1 cellular context compared by ENCODE assay signal in the genomic region with DNA sequence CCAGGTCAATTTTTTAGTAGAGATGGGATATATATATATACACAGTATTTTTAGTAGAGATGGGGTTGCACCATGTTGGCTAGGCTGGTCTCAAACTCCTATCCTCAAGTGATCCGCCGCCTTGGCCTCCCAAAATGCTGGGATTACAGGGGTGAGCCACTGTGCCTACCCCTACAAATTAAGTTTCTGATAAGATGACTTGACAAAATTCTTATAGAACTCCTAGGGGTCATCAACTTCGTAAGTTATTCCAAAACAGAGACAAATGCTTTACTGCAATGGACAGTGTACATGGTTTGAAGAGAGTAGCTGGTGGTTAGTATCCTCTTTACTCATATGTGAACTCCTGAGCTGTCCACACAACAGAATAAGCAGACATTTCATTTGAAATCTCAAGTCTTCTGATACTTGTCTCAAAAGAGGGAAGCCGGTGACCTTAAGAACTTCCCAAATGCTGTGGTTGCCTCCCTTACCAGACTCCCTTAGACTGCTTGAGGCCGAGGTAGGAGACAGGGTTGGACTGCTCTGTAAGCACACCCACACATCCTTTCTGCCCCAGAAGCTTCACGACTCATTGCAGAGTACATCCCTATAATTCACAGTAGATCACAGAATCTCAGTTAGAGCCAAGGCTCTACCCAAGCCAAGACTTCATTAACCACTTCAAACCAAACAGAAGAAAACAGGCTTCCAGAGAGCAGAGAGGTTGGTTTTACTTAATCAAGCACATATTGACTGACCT.
TF ChIP-seq lines count a peak whose summit lies in the region.

No MANE protein-coding gene starts in this region.

TF ChIP-seq in K562, 482 proteins besides CTCF, POLR2A, EP300 and RAD21 (continued from another document):
- TF ChIP-seq, protein P1, sequence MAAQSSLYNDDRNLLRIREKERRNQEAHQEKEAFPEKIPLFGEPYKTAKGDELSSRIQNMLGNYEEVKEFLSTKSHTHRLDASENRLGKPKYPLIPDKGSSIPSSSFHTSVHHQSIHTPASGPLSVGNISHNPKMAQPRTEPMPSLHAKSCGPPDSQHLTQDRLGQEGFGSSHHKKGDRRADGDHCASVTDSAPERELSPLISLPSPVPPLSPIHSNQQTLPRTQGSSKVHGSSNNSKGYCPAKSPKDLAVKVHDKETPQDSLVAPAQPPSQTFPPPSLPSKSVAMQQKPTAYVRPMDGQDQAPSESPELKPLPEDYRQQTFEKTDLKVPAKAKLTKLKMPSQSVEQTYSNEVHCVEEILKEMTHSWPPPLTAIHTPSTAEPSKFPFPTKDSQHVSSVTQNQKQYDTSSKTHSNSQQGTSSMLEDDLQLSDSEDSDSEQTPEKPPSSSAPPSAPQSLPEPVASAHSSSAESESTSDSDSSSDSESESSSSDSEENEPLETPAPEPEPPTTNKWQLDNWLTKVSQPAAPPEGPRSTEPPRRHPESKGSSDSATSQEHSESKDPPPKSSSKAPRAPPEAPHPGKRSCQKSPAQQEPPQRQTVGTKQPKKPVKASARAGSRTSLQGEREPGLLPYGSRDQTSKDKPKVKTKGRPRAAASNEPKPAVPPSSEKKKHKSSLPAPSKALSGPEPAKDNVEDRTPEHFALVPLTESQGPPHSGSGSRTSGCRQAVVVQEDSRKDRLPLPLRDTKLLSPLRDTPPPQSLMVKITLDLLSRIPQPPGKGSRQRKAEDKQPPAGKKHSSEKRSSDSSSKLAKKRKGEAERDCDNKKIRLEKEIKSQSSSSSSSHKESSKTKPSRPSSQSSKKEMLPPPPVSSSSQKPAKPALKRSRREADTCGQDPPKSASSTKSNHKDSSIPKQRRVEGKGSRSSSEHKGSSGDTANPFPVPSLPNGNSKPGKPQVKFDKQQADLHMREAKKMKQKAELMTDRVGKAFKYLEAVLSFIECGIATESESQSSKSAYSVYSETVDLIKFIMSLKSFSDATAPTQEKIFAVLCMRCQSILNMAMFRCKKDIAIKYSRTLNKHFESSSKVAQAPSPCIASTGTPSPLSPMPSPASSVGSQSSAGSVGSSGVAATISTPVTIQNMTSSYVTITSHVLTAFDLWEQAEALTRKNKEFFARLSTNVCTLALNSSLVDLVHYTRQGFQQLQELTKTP (IDR thresholded peaks at IDR 0.05; ENCODE audit: low read depth in 1 of 2, partially characterized antibody in 2 of 2), result no peak
- TF ChIP-seq, protein P2, sequence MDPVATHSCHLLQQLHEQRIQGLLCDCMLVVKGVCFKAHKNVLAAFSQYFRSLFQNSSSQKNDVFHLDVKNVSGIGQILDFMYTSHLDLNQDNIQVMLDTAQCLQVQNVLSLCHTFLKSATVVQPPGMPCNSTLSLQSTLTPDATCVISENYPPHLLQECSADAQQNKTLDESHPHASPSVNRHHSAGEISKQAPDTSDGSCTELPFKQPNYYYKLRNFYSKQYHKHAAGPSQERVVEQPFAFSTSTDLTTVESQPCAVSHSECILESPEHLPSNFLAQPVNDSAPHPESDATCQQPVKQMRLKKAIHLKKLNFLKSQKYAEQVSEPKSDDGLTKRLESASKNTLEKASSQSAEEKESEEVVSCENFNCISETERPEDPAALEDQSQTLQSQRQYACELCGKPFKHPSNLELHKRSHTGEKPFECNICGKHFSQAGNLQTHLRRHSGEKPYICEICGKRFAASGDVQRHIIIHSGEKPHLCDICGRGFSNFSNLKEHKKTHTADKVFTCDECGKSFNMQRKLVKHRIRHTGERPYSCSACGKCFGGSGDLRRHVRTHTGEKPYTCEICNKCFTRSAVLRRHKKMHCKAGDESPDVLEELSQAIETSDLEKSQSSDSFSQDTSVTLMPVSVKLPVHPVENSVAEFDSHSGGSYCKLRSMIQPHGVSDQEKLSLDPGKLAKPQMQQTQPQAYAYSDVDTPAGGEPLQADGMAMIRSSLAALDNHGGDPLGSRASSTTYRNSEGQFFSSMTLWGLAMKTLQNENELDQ (CRISPR knock-in tag; IDR thresholded peaks at IDR 0.05; ENCODE audit: borderline replicate concordance), result no peak
- TF ChIP-seq E2F3 (CRISPR knock-in tag; IDR thresholded peaks at IDR 0.05) (no peak), TCF7 (IDR thresholded peaks at IDR 0.05; ENCODE audit: borderline replicate concordance) (no peak), C11orf30 (IDR thresholded peaks at IDR 0.05; ENCODE audit: low read depth) (peak; percentile 46; the same call in 1 of the 2 replicates), MECOM (CRISPR knock-in tag; IDR thresholded peaks at IDR 0.05) (no peak), SRSF9 (IDR thresholded peaks at IDR 0.05; ENCODE audit: borderline replicate concordance, low read depth, low read length) (no peak), NFE2L1 (tag; IDR thresholded peaks at IDR 0.05; ENCODE audit: borderline replicate concordance, low read depth) (0 out of 2 replicates have a peak, but pooled peaks have one; percentile 22), MAFK (IDR thresholded peaks at IDR 0.05; ENCODE audit: low read length) (peak; percentile 41; the same call in 1 of the 2 replicates), ZNF347 (CRISPR knock-in tag; IDR thresholded peaks at IDR 0.05; ENCODE audit: low read depth) (no peak), NCOA1 (IDR thresholded peaks at IDR 0.05; ENCODE audit: low read depth) (no peak), EGR1 (conservative IDR thresholded peaks at IDR 0.05) (peak; percentile 28; the same call in 1 of the 2 replicates), GTF2A2 (tag; IDR thresholded peaks at IDR 0.05) (no peak), MIER1 (IDR thresholded peaks at IDR 0.05; ENCODE audit: low read depth) (no peak)
- TF ChIP-seq, protein P3, sequence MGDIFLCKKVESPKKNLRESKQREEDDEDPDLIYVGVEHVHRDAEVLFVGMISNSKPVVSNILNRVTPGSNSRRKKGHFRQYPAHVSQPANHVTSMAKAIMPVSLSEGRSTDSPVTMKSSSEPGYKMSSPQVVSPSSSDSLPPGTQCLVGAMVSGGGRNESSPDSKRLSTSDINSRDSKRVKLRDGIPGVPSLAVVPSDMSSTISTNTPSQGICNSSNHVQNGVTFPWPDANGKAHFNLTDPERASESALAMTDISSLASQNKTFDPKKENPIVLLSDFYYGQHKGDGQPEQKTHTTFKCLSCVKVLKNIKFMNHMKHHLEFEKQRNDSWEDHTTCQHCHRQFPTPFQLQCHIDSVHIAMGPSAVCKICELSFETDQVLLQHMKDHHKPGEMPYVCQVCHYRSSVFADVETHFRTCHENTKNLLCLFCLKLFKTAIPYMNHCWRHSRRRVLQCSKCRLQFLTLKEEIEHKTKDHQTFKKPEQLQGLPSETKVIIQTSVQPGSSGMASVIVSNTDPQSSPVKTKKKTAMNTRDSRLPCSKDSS (IDR thresholded peaks at IDR 0.05; ENCODE audit: low read depth, partially characterized antibody), result no peak
TF ChIP-seq in K562: peak in this region for 8.
